ENCODE assay signal across 8 cellular contexts in genomic region chr2:137969418-137969765, GRCh38. TPM values are rescaled to one million over a fixed set of nuclear protein-coding genes. Genes with fewer than 3 reads are reported as not detected.
DNase-seq lines count a peak whose midpoint lies in the region; ATAC-seq, FAIRE-seq and TF ChIP-seq lines count a peak whose summit lies in the region.

No MANE protein-coding gene starts in this region.

- H3K36me3 ChIP-seq in kidney (ENCODE audit: control insufficient read depth in 1 of 2, insufficient read depth in 2 of 2, low read length in 2 of 2), result no peaks in the 10 kb centered on the region
- no peaks in the 10 kb centered on the region for H3K36me3 ChIP-seq in smooth muscle cell (ENCODE audit: low read depth)

- TF ChIP-seq EP300 in A549 (IDR thresholded peaks at IDR 0.05), result no peak

- H3K4me2 ChIP-seq in A549, result peak overlapping the region; percentile 48
- no peak overlapping the region for H3K4me2 ChIP-seq in smooth muscle cell

- H3K79me2 ChIP-seq in smooth muscle cell (ENCODE audit: low read depth), result peaks cover 3% of the 10 kb centered on the region

- DNase-seq in A549 (ENCODE audit: low read depth in 1 of 2, low spot score in 1 of 2) (peak in 1 of 2 experiments; percentile 44), M059J (ENCODE audit: low read depth) (peak; percentile 85), amniotic epithelial cell (ENCODE audit: low read depth) (peak; percentile 94), kidney (no peak), smooth muscle cell (lab: John Stamatoyannopoulos, UW; ENCODE audit: unreplicated experiment) (no peak), NCI-H1048 (lab: John Stamatoyannopoulos, UW) (no peak)
- DNase-seq in activated CD4-positive, CD25-positive, alpha-beta regulatory T cell (lab: John Stamatoyannopoulos, UW), result no peak

- no peak for TF ChIP-seq POLR2A in A549 (IDR thresholded peaks at IDR 0.05; ENCODE audit: low read length)

- POLR2A ChIA-PET in A549 (lab: Yijun Ruan, JAX), result no interaction called here

- H3K27ac ChIP-seq in A549 (peak overlapping the region in 1 of 2 experiments; percentile 32; a peak in 1 of 6 replicates), kidney (ENCODE audit: low read depth in 2 of 2, low read length in 2 of 2) (peak overlapping the region in 1 of 2 donors; percentile 2), smooth muscle cell (ENCODE audit: low read depth) (no peak overlapping the region)

- H3K9ac ChIP-seq in kidney (ENCODE audit: low read length in 2 of 2) (no peak overlapping the region), smooth muscle cell (ENCODE audit: low read depth) (no peak overlapping the region)

- intact Hi-C loops in kidney (cut with DNase I), result no loop called here

- H3F3A ChIP-seq in smooth muscle cell (ENCODE audit: low read depth), result no peaks in the 10 kb centered on the region

- FAIRE-seq in A549 (lab: Jason Lieb, UNC) (no peak), kidney (lab: Jason Lieb, UNC) (peak; percentile 75)

- ATAC-seq in A549 (peak; percentile 57 to 64; a peak in 3 of 6 replicates), HG02852 (IDR thresholded peaks at IDR 0.05; ENCODE audit: unreplicated experiment) (no peak)

- CTCF ChIA-PET in A549 (lab: Yijun Ruan, JAX), result interaction anchor here (1.0 kb wide), 1 partner anchor 41 kb away, joined by 3 read pairs; no protein-coding TSS in a partner anchor

- no peak for TF ChIP-seq RAD21 in A549 (conservative IDR thresholded peaks at IDR 0.05 in 1 of 2, IDR thresholded peaks at IDR 0.05 in 1 of 2)

- 17% methylated on average over 1 of the region's 1 CpG for WGBS in A549 (ENCODE audit: missing lambda C conversion rate)
- 98% methylated on average over 1 of the region's 1 CpG for WGBS in smooth muscle cell (ENCODE audit: low lambda C conversion rate)

- no peaks in the 10 kb centered on the region for H3K27me3 ChIP-seq in smooth muscle cell (ENCODE audit: low read depth)

- H3K4me1 ChIP-seq in A549 (peaks cover 21% of the 10 kb centered on the region), kidney (ENCODE audit: control insufficient read depth in 1 of 2, insufficient read depth in 1 of 2, low read depth in 1 of 2, low read length in 2 of 2) (peaks cover 0 to 22% of the 10 kb centered on the region in 2 donors), smooth muscle cell (ENCODE audit: low read depth) (peaks cover 13% of the 10 kb centered on the region)

- no peak overlapping the region for H2AFZ ChIP-seq in smooth muscle cell (ENCODE audit: low read depth)

- H3K9me3 ChIP-seq in A549 (no peaks in the 10 kb centered on the region), kidney (ENCODE audit: control insufficient read depth in 1 of 2, low read length in 2 of 2) (no peaks in the 10 kb centered on the region), smooth muscle cell (replicated peaks; ENCODE audit: low read depth) (no peaks in the 10 kb centered on the region)

- H3K4me3 ChIP-seq in A549, result no peak overlapping the region
- H3K4me3 ChIP-seq in kidney (ENCODE audit: low read length in 2 of 2), result no peak overlapping the region
- H3K4me3 ChIP-seq in smooth muscle cell, result no peak overlapping the region

- TF ChIP-seq CTCF in A549 (IDR thresholded peaks at IDR 0.05), result no peak
- no peak for TF ChIP-seq CTCF in kidney (IDR thresholded peaks at IDR 0.05; ENCODE audit: borderline replicate concordance, extremely low read depth, insufficient read depth)
- TF ChIP-seq CTCF in smooth muscle cell (IDR thresholded peaks at IDR 0.05; ENCODE audit: borderline replicate concordance, insufficient read depth, poor library complexity, severe bottlenecking), result no peak

- H4K20me1 ChIP-seq in smooth muscle cell (ENCODE audit: low read depth), result no peaks in the 10 kb centered on the region

TF ChIP-seq in A549, 52 proteins besides CTCF, POLR2A, EP300 and RAD21:
- no peak for TF ChIP-seq KDM5A (IDR thresholded peaks at IDR 0.05)
TF ChIP-seq in A549: peak in this region for 0.

RNA-seq across cellular contexts. Expression of gene HNMT, which starts 5.1 kb away (rescaled TPM):
- 5.5 and 7.0 TPM in 2 replicates for polyA plus RNA-seq in A549 (2011; rRNA removed)
- 0.80 and 1.1 TPM in 2 replicates for polyA plus RNA-seq in A549 (2012; cell fraction: cytosol; rRNA removed)
- 0.23 and 0.24 TPM in 2 replicates for polyA plus RNA-seq in A549 (2012; cell fraction: nucleus; rRNA removed)
- polyA plus RNA-seq in A549 (2017; fragmentation: RNase III; extraction: RNeasy Plus Mini Kit Qiagen cat#74134 plus additional on column Dnase treatment), result 1.5 to 3.0 TPM (median 1.8 TPM) in 3 replicates
- polyA minus RNA-seq in A549 (2011; rRNA and poly(A)+ RNA removed), result 0.88 and 1.1 TPM in 2 replicates
- total RNA-seq in M059J (2014; rRNA removed; shearing (Covaris generic)), result 9.7 and 9.8 TPM in 2 replicates
- total RNA-seq in kidney, result 61.6 TPM
- 69.2 TPM for polyA plus RNA-seq in kidney (ENCODE audit: insufficient read depth, low read depth, low replicate concordance)
- 9.6 and 20.7 TPM in 2 replicates for total RNA-seq in smooth muscle cell
- 3.6 and 10.8 TPM in 2 replicates for polyA plus RNA-seq in smooth muscle cell

Comparison
In these comparisons a context has a peak if more than half of its experiments do, and no peak if none do; other contexts are left out.
1. DNase-seq: peak in M059J (single experiment) and amniotic epithelial cell (single experiment); none in kidney (single experiment), smooth muscle cell (single experiment), activated CD4-positive, CD25-positive, alpha-beta regulatory T cell (0 of 4) and NCI-H1048 (single experiment).